In the genomic region with DNA sequence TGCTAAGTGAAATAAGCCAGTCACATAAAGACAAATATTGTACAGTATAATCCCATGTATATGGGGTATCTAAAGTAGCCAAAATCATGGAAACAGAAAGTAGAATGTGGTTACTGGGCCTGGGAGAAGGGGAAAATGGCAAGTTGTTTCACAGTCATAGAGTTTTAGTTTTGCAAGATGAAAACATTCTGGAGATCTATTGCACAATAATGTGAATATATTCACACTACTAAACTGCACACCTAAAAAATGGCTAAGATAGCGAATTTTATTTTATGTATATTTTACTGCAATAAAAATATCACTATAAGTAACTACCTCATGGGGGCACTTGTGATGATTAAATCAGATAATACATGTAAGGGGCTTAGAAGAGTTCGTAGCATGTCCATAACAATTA, we compare ENCODE assay signal across 28 cellular contexts.
"Had no signal": no experiment of that assay in that cellular context is flagged by ENCODE, and none has a peak within 500 bp of the region (broad histone marks: within the 10 kb centered on the region; RNA-seq: fewer than 3 reads in every experiment).

No MANE protein-coding gene starts in this region.

- H3K4me3 ChIP-seq: coronary artery, dorsolateral prefrontal cortex, esophagus squamous epithelium, gastrocnemius medialis, heart left ventricle, hepatocyte, left lung, lower lobe of right lung, mucosa of descending colon had no signal

- H3K27ac ChIP-seq: coronary artery, dorsolateral prefrontal cortex, epithelial cell of prostate, esophagus squamous epithelium, gastrocnemius medialis, heart left ventricle, hepatocyte, left lung, lower lobe of right lung had no signal

- DNase-seq: dermis blood vessel endothelial cell; dorsolateral prefrontal cortex; effector CD8-positive, alpha-beta T cell; effector memory CD8-positive, alpha-beta T cell; endodermal cell; erythroblast; esophagus squamous epithelium; foreskin fibroblast; foreskin melanocyte; gastrocnemius medialis; heart left ventricle; hypothalamus; left cardiac atrium; left lung; left ventricle myocardium superior; lower lobe of right lung; mesenchymal stem cell; mucosa of descending colon; naive B cell; naive thymus-derived CD8-positive, alpha-beta T cell had no signal

- H3K4me1 ChIP-seq: esophagus squamous epithelium, gastrocnemius medialis had no signal

- H3K4me2 ChIP-seq: hepatocyte had no signal

- H3K27me3 ChIP-seq: dorsolateral prefrontal cortex, esophagus squamous epithelium, gastrocnemius medialis, heart left ventricle, hepatocyte, left lung had no signal

- H2AFZ ChIP-seq: hepatocyte had no signal

- H3K9me3 Mint-ChIP-seq: effector memory CD8-positive, alpha-beta T cell; endodermal cell; naive thymus-derived CD8-positive, alpha-beta T cell had no signal

- H3K9me3 ChIP-seq: esophagus squamous epithelium, gastrocnemius medialis, heart left ventricle, left lung, lower lobe of right lung, mucosa of descending colon had no signal

- H3K27me3 Mint-ChIP-seq: effector memory CD8-positive, alpha-beta T cell; naive B cell had no signal

- H3K4me3 Mint-ChIP-seq: effector memory CD8-positive, alpha-beta T cell; endodermal cell; mesothelial cell of epicardium; naive thymus-derived CD8-positive, alpha-beta T cell had no signal

- H3K27ac Mint-ChIP-seq: effector memory CD8-positive, alpha-beta T cell; endodermal cell; mesothelial cell of epicardium; naive thymus-derived CD8-positive, alpha-beta T cell had no signal

- ATAC-seq: effector memory CD8-positive, alpha-beta T cell; esophagus mucosa; gastrocnemius medialis; heart left ventricle; left cardiac atrium; left lung; left ventricle myocardium superior; lower lobe of right lung; mucosa of descending colon; naive thymus-derived CD8-positive, alpha-beta T cell had no signal

- H3K36me3 ChIP-seq: gastrocnemius medialis, heart left ventricle, left lung, lower lobe of right lung had no signal

- FAIRE-seq: colon, endometrium, islet of Langerhans had no signal
